Comparison of ENCODE assay signal across 1 cellular context in the genomic region with DNA sequence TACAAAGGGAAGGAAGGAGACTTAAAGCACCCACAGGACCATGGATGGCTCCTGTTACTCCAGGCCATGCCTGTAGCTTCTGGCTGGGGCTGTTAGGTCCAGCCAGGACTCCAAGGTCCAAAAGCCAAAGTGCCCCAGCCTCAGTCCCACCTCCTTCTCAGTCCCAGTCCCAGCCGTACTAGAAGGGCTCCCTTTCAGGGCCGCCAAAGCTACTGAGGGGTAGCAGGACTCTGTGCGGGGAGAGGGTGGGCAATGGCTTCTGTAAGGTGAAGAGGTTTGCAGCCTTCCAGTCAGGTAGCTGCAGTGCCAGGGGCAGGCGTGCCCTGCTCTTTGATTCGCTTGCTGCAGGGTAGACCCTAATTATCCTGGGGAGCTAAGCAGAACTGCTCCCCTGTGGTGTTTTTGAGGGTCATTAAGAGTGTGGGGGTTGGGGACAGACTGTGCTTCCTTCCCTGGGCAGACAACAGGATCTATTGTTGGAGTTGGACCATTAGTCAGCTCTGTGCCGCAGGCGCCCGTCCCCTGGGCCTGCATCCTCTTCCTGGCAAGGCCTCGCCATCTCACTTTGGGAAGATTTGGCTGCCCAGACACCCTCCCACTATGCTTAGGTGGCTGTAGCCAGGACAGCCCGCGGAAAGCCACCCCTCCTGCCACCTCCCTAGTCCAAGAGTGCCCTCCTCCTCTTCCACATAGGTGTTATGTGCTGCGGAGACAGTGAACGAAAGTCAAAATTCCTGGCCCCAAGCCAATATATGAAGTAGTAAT.
TF ChIP-seq lines count a peak whose summit lies in the region.

No MANE protein-coding gene starts in this region.

TF ChIP-seq in H1, 55 proteins besides CTCF, POLR2A, EP300 and RAD21 (continued from another document):
- TF ChIP-seq, protein P1, sequence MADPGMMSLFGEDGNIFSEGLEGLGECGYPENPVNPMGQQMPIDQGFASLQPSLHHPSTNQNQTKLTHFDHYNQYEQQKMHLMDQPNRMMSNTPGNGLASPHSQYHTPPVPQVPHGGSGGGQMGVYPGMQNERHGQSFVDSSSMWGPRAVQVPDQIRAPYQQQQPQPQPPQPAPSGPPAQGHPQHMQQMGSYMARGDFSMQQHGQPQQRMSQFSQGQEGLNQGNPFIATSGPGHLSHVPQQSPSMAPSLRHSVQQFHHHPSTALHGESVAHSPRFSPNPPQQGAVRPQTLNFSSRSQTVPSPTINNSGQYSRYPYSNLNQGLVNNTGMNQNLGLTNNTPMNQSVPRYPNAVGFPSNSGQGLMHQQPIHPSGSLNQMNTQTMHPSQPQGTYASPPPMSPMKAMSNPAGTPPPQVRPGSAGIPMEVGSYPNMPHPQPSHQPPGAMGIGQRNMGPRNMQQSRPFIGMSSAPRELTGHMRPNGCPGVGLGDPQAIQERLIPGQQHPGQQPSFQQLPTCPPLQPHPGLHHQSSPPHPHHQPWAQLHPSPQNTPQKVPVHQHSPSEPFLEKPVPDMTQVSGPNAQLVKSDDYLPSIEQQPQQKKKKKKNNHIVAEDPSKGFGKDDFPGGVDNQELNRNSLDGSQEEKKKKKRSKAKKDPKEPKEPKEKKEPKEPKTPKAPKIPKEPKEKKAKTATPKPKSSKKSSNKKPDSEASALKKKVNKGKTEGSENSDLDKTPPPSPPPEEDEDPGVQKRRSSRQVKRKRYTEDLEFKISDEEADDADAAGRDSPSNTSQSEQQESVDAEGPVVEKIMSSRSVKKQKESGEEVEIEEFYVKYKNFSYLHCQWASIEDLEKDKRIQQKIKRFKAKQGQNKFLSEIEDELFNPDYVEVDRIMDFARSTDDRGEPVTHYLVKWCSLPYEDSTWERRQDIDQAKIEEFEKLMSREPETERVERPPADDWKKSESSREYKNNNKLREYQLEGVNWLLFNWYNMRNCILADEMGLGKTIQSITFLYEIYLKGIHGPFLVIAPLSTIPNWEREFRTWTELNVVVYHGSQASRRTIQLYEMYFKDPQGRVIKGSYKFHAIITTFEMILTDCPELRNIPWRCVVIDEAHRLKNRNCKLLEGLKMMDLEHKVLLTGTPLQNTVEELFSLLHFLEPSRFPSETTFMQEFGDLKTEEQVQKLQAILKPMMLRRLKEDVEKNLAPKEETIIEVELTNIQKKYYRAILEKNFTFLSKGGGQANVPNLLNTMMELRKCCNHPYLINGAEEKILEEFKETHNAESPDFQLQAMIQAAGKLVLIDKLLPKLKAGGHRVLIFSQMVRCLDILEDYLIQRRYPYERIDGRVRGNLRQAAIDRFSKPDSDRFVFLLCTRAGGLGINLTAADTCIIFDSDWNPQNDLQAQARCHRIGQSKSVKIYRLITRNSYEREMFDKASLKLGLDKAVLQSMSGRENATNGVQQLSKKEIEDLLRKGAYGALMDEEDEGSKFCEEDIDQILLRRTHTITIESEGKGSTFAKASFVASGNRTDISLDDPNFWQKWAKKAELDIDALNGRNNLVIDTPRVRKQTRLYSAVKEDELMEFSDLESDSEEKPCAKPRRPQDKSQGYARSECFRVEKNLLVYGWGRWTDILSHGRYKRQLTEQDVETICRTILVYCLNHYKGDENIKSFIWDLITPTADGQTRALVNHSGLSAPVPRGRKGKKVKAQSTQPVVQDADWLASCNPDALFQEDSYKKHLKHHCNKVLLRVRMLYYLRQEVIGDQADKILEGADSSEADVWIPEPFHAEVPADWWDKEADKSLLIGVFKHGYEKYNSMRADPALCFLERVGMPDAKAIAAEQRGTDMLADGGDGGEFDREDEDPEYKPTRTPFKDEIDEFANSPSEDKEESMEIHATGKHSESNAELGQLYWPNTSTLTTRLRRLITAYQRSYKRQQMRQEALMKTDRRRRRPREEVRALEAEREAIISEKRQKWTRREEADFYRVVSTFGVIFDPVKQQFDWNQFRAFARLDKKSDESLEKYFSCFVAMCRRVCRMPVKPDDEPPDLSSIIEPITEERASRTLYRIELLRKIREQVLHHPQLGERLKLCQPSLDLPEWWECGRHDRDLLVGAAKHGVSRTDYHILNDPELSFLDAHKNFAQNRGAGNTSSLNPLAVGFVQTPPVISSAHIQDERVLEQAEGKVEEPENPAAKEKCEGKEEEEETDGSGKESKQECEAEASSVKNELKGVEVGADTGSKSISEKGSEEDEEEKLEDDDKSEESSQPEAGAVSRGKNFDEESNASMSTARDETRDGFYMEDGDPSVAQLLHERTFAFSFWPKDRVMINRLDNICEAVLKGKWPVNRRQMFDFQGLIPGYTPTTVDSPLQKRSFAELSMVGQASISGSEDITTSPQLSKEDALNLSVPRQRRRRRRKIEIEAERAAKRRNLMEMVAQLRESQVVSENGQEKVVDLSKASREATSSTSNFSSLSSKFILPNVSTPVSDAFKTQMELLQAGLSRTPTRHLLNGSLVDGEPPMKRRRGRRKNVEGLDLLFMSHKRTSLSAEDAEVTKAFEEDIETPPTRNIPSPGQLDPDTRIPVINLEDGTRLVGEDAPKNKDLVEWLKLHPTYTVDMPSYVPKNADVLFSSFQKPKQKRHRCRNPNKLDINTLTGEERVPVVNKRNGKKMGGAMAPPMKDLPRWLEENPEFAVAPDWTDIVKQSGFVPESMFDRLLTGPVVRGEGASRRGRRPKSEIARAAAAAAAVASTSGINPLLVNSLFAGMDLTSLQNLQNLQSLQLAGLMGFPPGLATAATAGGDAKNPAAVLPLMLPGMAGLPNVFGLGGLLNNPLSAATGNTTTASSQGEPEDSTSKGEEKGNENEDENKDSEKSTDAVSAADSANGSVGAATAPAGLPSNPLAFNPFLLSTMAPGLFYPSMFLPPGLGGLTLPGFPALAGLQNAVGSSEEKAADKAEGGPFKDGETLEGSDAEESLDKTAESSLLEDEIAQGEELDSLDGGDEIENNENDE (IDR thresholded peaks at IDR 0.05; ENCODE audit: insufficient replicate concordance, low read length), result no peak
- TF ChIP-seq FOSL1 (IDR thresholded peaks at IDR 0.05; ENCODE audit: insufficient read depth, low read depth, low read length) (no peak), ASH2L (IDR thresholded peaks at IDR 0.05; ENCODE audit: low read length) (no peak), EZH2 (IDR thresholded peaks at IDR 0.05; ENCODE audit: low read depth, low read length, severe bottlenecking) (no peak), RXRA (IDR thresholded peaks at IDR 0.05; ENCODE audit: insufficient read depth, low read depth, low read length) (no peak)
